ENCODE assay signal across 8 cellular contexts in genomic region chr2:99337164-99337930, GRCh38.
DNase-seq lines count a peak whose midpoint lies in the region; ATAC-seq and TF ChIP-seq lines count a peak whose summit lies in the region.

TSS of gene EIF5B (plus strand) at chr2:99337389. CDS start at chr2:99337555, 166 bp downstream.

- 0 out of 2 replicates have a peak, but pooled peaks cover 4% of the 10 kb centered on the region for H4K20me1 ChIP-seq in OCI-LY1 (ENCODE audit: insufficient read depth, low read length)

- H3K79me2 ChIP-seq in OCI-LY1 (ENCODE audit: insufficient read depth, low read length) = peaks cover 70% of the 10 kb centered on the region

- H3F3A ChIP-seq in OCI-LY1 (ENCODE audit: insufficient read depth, low read length) = peaks cover 5% of the 10 kb centered on the region; the same call in 1 of the 2 replicates

- peak within 1 kb of the TSS; percentile 77 for H3K4me3 ChIP-seq in OCI-LY1 (ENCODE audit: low read depth, low read length, poor library complexity, severe bottlenecking)

- H3K4me2 ChIP-seq in OCI-LY1 (ENCODE audit: low read length) = peak within 1 kb of the TSS; percentile 97

- DNase-seq in DMS153 treated with DMSO at 0.1 percent for 48 hours (lab: John Stamatoyannopoulos, UW; ENCODE audit: unreplicated experiment) = peak; percentile 87
- peak; percentile 92 for DNase-seq in HuH-7.5 (ENCODE audit: low spot score)
- DNase-seq in activated CD8-positive, alpha-beta memory T cell treated with anti-CD3 and anti-CD28 coated beads, Interleukin-2, amount 50 U/mL, for 48 hours = peak; percentile 95
- peak; percentile 89 for DNase-seq in epidermal melanocyte (ENCODE audit: insufficient read length, low spot score)
- peak; percentile 93 for DNase-seq in middle frontal gyrus (ENCODE audit: extremely low spot score, low spot score)
- DNase-seq in stimulated activated CD8-positive, alpha-beta memory T cell treated with anti-CD3 and anti-CD28 coated beads, Interleukin-2, amount 100 ng/mL, for 1 hour (ENCODE audit: low read depth in 2 of 2) = peak; percentile 83 to 90

- peak; percentile 85 for TF ChIP-seq CTCF in OCI-LY1 (IDR thresholded peaks at IDR 0.05; ENCODE audit: low read length)

- H3K27me3 ChIP-seq in OCI-LY1 (ENCODE audit: insufficient read depth, low read length) = no peaks in the 10 kb centered on the region

- peak; percentile 47 for ATAC-seq in GM21528 (IDR thresholded peaks at IDR 0.05; ENCODE audit: low FRiP score, unreplicated experiment)

- peak within 1 kb of the TSS; percentile 79 for H3K9ac ChIP-seq in OCI-LY1 (ENCODE audit: low read length)

- no peaks in the 10 kb centered on the region for H3K9me2 ChIP-seq in OCI-LY1 (ENCODE audit: low read depth, low read length)

- H3K27ac ChIP-seq in OCI-LY1 (ENCODE audit: low read depth, low read length, poor library complexity, severe bottlenecking) = peak within 1 kb of the TSS; percentile 93

- no peaks in the 10 kb centered on the region for H3K9me3 ChIP-seq in OCI-LY1 (ENCODE audit: low read length)

- peaks cover 45% of the 10 kb centered on the region for H3K4me1 ChIP-seq in OCI-LY1 (ENCODE audit: insufficient read depth, low read length, severe bottlenecking)

- 0 out of 2 replicates have a peak within 1 kb of the TSS, but pooled peaks have one; percentile 61 for H2AFZ ChIP-seq in OCI-LY1 (ENCODE audit: low read length)

- H3K36me3 ChIP-seq in OCI-LY1 (ENCODE audit: insufficient read depth, low read length) = peaks cover 11% of the 10 kb centered on the region

Comparison
In these comparisons a context has a peak if more than half of its experiments do, and no peak if none do; other contexts are left out.
1. Peak in every context shown above with its lines: DNase-seq, ATAC-seq, H3K4me3 ChIP-seq and H3K27ac ChIP-seq.